In the genomic region with DNA sequence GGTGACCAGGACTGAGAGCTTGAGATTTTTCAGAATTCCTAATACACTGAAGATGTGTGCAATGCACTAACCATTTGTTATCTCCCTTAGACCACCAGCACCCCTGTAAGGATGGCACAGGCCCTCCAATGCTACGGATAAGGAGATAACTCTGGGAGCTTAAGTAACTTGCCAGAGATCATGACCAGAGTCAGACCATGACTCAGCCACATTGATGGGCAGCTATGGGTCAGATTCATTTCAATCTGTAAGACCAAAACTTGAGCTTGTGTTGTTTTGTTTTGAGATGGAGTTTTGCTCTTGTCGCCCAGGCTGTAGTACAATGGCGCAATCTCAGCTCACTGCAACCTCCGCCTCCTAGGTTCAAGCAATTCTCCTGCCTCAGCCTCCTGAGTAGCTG, we compare ENCODE assay signal across 1 cellular context.
TF ChIP-seq lines count a peak whose summit lies in the region.

No MANE protein-coding gene starts in this region.

TF ChIP-seq in K562, 482 proteins besides CTCF, POLR2A, EP300 and RAD21 (continued from another document):
- TF ChIP-seq, protein P1, sequence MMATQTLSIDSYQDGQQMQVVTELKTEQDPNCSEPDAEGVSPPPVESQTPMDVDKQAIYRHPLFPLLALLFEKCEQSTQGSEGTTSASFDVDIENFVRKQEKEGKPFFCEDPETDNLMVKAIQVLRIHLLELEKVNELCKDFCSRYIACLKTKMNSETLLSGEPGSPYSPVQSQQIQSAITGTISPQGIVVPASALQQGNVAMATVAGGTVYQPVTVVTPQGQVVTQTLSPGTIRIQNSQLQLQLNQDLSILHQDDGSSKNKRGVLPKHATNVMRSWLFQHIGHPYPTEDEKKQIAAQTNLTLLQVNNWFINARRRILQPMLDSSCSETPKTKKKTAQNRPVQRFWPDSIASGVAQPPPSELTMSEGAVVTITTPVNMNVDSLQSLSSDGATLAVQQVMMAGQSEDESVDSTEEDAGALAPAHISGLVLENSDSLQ (IDR thresholded peaks at IDR 0.05) = 0 out of 2 replicates have a peak, but pooled peaks have one; percentile 21
